ENCODE assay signal across 9 cellular contexts in the genomic region with DNA sequence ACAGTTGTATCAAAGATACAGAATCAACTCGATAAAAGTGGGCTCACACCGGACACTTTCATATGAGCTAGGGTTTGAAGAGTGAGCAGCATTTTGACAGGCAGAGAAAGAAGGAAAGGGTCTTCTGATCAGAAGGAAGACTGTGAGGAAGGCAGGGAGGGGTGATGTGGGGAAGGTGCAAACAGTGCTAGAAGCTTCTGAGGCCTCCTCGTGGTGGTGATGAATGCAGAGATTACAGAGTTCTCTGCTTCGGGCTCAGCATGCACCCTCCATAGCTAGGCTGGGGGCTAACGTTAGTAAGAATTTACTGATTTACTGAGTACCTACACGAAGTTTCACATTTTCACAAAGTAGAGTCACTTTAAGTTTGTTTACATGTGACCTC. TPM values are rescaled to one million over a fixed set of nuclear protein-coding genes. Genes with fewer than 3 reads are reported as not detected.
DNase-seq lines count a peak whose midpoint lies in the region; ATAC-seq and TF ChIP-seq lines count a peak whose summit lies in the region.
"Not testable (repeated sequence)": the region's sequence is repeated elsewhere in the genome, so short reads cannot be mapped to it uniquely, and the experiment has no call there.
"Had no signal": no experiment of that assay in that cellular context is flagged by ENCODE, and none has a peak within 500 bp of the region (broad histone marks: within the 10 kb centered on the region; RNA-seq: fewer than 3 reads in every experiment).

No MANE protein-coding gene starts in this region.

- peak; percentile 59 for DNase-seq in ELR (ENCODE audit: low read depth)
- DNase-seq in RWPE1 (ENCODE audit: low spot score); ascending aorta (ENCODE audit: low spot score in 2 of 2); glutamatergic neuron; thoracic aorta (ENCODE audit: low spot score): not testable (repeated sequence)
- peak in 1 of 9 donors; percentile 21 for DNase-seq in naive thymus-derived CD4-positive, alpha-beta T cell

- ATAC-seq in GM21576 (IDR thresholded peaks at IDR 0.05; ENCODE audit: unreplicated experiment) (peak; percentile 30), HG03342 (IDR thresholded peaks at IDR 0.05; ENCODE audit: unreplicated experiment) (peak; percentile 28), thoracic aorta (ENCODE audit: insufficient number of reproducible peaks, low FRiP score, low read depth) (peak; percentile 15)
- ATAC-seq in naive thymus-derived CD4-positive, alpha-beta T cell, result peak; percentile 69

- intact Hi-C loops in ascending aorta (cut with DNase I), result loop anchor here (5.0 kb wide), 1 partner anchor 225 kb away; a partner anchor contains a TSS
- intact Hi-C loops in naive thymus-derived CD4-positive, alpha-beta T cell (cut with micrococcal nuclease), result loop anchor here in 1 of 2 donors (5.0 kb wide), 1 partner anchor 225 kb away; a partner anchor contains a TSS

- H3K4me1 ChIP-seq in ascending aorta (peaks cover 0 to 12% of the 10 kb centered on the region in 2 donors), thoracic aorta (ENCODE audit: control insufficient read depth in 1 of 2, low read depth in 2 of 2) (peaks cover under 1 to 32% of the 10 kb centered on the region in 2 donors)
- H3K4me1 ChIP-seq in naive thymus-derived CD4-positive, alpha-beta T cell (ENCODE audit: control insufficient read depth in 2 of 2, insufficient read depth in 2 of 2, low read length in 2 of 2), result peaks cover 13 to 14% of the 10 kb centered on the region in 2 donors

- not testable (repeated sequence) for TF ChIP-seq CTCF in RWPE1 (conservative IDR thresholded peaks at IDR 0.05; ENCODE audit: low read depth); ascending aorta (IDR thresholded peaks at IDR 0.05); glutamatergic neuron (IDR thresholded peaks at IDR 0.05; ENCODE audit: partially characterized antibody, unreplicated experiment); thoracic aorta (IDR thresholded peaks at IDR 0.05)

- H3K27ac Mint-ChIP-seq in glutamatergic neuron (ENCODE audit: unreplicated experiment), result peak overlapping the region; percentile 50
- H3K27ac Mint-ChIP-seq in naive thymus-derived CD4-positive, alpha-beta T cell, result peak overlapping the region; percentile 65 to 97 (median 89)

- H3K27me3 ChIP-seq in ascending aorta; naive thymus-derived CD4-positive, alpha-beta T cell (ENCODE audit: control insufficient read depth in 2 of 2, insufficient read depth in 2 of 2, low read length in 2 of 2); thoracic aorta (replicated peaks; ENCODE audit: insufficient read depth): not testable (repeated sequence)

- not testable (repeated sequence) for H3K9me3 Mint-ChIP-seq in glutamatergic neuron (ENCODE audit: unreplicated experiment); naive thymus-derived CD4-positive, alpha-beta T cell

- H3K36me3 ChIP-seq in ascending aorta, thoracic aorta: not testable (repeated sequence)
- H3K36me3 ChIP-seq in naive thymus-derived CD4-positive, alpha-beta T cell (ENCODE audit: control insufficient read depth in 2 of 3, insufficient read depth in 3 of 3, low read length in 3 of 3), result peaks cover 0 to 17% (median 0%) of the 10 kb centered on the region in 3 experiments

- H3K4me3 ChIP-seq in ascending aorta (peak overlapping the region; percentile 95 to 98), thoracic aorta (peak overlapping the region; percentile 99)
- peak overlapping the region; percentile 65 for H3K4me3 ChIP-seq in naive thymus-derived CD4-positive, alpha-beta T cell (ENCODE audit: low read length)

- not testable (repeated sequence) for H3K36me3 Mint-ChIP-seq in glutamatergic neuron (ENCODE audit: unreplicated experiment)
- peaks cover 0 to 19% (median 10%) of the 10 kb centered on the region in 5 donors for H3K36me3 Mint-ChIP-seq in naive thymus-derived CD4-positive, alpha-beta T cell

- POLR2A ChIA-PET in RWPE1 (lab: Yijun Ruan, JAX; ENCODE audit: low non-redundant PET), result not testable (repeated sequence)
- POLR2A ChIA-PET in naive thymus-derived CD4-positive, alpha-beta T cell (lab: Charles Lee), result interaction anchor here (1.0 to 3.8 kb wide), 6 partner anchors 26 to 1584 kb away, joined by 3 to 27 read pairs (median 4); a partner anchor contains a TSS

- not testable (repeated sequence) for H3K27me3 Mint-ChIP-seq in glutamatergic neuron (ENCODE audit: unreplicated experiment); naive thymus-derived CD4-positive, alpha-beta T cell

- CTCF ChIA-PET in RWPE1 (lab: Yijun Ruan, JAX), result not testable (repeated sequence)
- CTCF ChIA-PET in naive thymus-derived CD4-positive, alpha-beta T cell (lab: Charles Lee), result interaction anchor here (1.2 kb wide), 1 partner anchor 29 kb away, joined by 7 read pairs; no protein-coding TSS in a partner anchor

- peak overlapping the region; percentile 88 for H3K4me3 Mint-ChIP-seq in glutamatergic neuron (ENCODE audit: unreplicated experiment)
- H3K4me3 Mint-ChIP-seq in naive thymus-derived CD4-positive, alpha-beta T cell, result peak overlapping the region; percentile 89 to 97 (median 93)

- not testable (repeated sequence) for H3K9me3 ChIP-seq in ascending aorta; naive thymus-derived CD4-positive, alpha-beta T cell (ENCODE audit: control insufficient read depth in 2 of 3, low read length in 3 of 3); thoracic aorta

- peaks cover 18% of the 10 kb centered on the region for H3K4me1 Mint-ChIP-seq in glutamatergic neuron (ENCODE audit: low read depth, unreplicated experiment)
- H3K4me1 Mint-ChIP-seq in naive thymus-derived CD4-positive, alpha-beta T cell, result peaks cover 39 to 64% (median 52%) of the 10 kb centered on the region in 7 donors

- peak overlapping the region; percentile 88 for H3K27ac ChIP-seq in RWPE1
- H3K27ac ChIP-seq in ascending aorta, result peak overlapping the region; percentile 80 to 91
- H3K27ac ChIP-seq in naive thymus-derived CD4-positive, alpha-beta T cell (ENCODE audit: low read depth, low read length), result peak overlapping the region; percentile 92
- peak overlapping the region in 1 of 2 donors; percentile 86 for H3K27ac ChIP-seq in thoracic aorta

RNA-seq across cellular contexts. Expression of a gene that starts 0.5 kb away (rescaled TPM):
- 6.1 TPM for total RNA-seq in ascending aorta
- 11.9 TPM for total RNA-seq in glutamatergic neuron (ENCODE audit: unreplicated experiment)
- 1 to 10 TPM; 2.9 to 9.7 (median 6.5) TPM for total RNA-seq in naive thymus-derived CD4-positive, alpha-beta T cell
- polyA plus RNA-seq in naive thymus-derived CD4-positive, alpha-beta T cell, result 1 to 10 TPM; 5.2 to 5.6 TPM
- total RNA-seq in thoracic aorta, result 1 to 10 TPM; 2.7 to 7.8 TPM

RNA-seq across cellular contexts. Expression of a gene that starts 0.7 kb away (rescaled TPM):
- total RNA-seq in ascending aorta (41.1 TPM), glutamatergic neuron (ENCODE audit: unreplicated experiment) (81.3 TPM), thoracic aorta (10 to 100 TPM; 59.6 to 70.5 TPM)
- total RNA-seq in naive thymus-derived CD4-positive, alpha-beta T cell, result 100 to 1,000 TPM; 120 to 180 (median 148) TPM
- 100 to 1,000 TPM; 185 to 205 TPM for polyA plus RNA-seq in naive thymus-derived CD4-positive, alpha-beta T cell

RNA-seq across cellular contexts. Expression of a gene that starts 26.2 kb away (rescaled TPM):
- total RNA-seq in ascending aorta (not detected), glutamatergic neuron (ENCODE audit: unreplicated experiment) (not detected), thoracic aorta (not detected)
- total RNA-seq in naive thymus-derived CD4-positive, alpha-beta T cell, result not detected
- under 1 TPM in 1 of 2 donors, not detected in 1; 0.51 TPM for polyA plus RNA-seq in naive thymus-derived CD4-positive, alpha-beta T cell
- total RNA-seq: glomerular endothelial cell had no signal

RNA-seq across cellular contexts. Expression of a gene that starts 54.0 kb away (rescaled TPM):
- total RNA-seq in ascending aorta (41.4 TPM), glutamatergic neuron (ENCODE audit: unreplicated experiment) (56.9 TPM), thoracic aorta (10 to 100 TPM; 65.5 to 91.1 TPM)
- total RNA-seq in naive thymus-derived CD4-positive, alpha-beta T cell, result 10 to 100 TPM; 53.1 to 95.3 (median 83.7) TPM
- 100 to 1,000 TPM; 198 to 224 TPM for polyA plus RNA-seq in naive thymus-derived CD4-positive, alpha-beta T cell

Comparison
In these comparisons a context has a peak if more than half of its experiments do, and no peak if none do; other contexts are left out.
1. ATAC-seq: peak in every context shown above with its lines; median percentile 69 in naive thymus-derived CD4-positive, alpha-beta T cell; 30 in GM21576; 28 in HG03342; 15 in thoracic aorta.